Comparison of ENCODE assay signal across 8 cellular contexts in the genomic region with DNA sequence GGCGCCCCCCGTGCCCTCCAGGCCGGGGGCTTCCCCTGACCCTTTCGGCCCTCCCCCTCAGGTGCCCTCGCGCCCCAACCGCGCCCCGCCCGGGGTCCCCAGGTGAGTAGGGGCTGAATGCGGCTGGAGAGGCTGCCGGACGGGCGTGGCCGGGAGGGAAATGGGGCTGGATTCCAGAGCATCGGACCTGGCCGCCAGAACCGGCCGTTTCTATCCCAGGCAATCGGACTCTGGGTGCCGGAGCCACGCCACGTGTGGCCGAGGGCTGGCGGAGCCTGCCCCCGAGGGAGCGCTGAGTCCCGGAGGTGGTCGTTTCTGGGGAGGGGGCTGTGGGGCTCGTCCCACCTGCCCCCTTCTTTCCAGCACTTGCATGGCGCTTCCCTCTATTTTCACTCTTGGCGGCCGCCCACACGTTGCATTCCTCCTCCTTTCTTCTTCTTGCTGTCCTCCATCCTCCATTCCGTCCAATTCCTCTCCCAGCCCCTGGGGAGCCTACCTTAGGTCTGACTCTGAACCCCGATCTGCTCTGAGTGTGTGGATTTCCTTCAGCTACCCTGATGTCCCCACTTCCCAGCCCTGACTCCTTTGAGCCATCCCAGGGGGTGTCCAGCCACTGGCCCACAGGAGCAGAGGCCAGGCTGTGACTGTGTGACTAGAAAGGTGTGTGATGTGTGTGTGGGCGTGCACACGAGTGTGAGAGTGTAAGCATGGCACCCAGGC. TPM values are rescaled to one million over a fixed set of nuclear protein-coding genes. Genes with fewer than 3 reads are reported as not detected.
DNase-seq lines count a peak whose midpoint lies in the region; ATAC-seq, FAIRE-seq and TF ChIP-seq lines count a peak whose summit lies in the region.

No MANE protein-coding gene starts in this region.

- peaks cover 0 to 1% (median 0%) of the 10 kb centered on the region in 3 donors for H3K36me3 ChIP-seq in Peyer's patch
- peaks cover 0 to 6% (median 0%) of the 10 kb centered on the region in 3 donors for H3K36me3 ChIP-seq in esophagus squamous epithelium

- 18 to 27% methylated on average over 16 to 17 of the region's 38 CpGs for WGBS in esophagus squamous epithelium, 2 donors

- H3K4me1 ChIP-seq in Peyer's patch: peaks cover 0 to 15% (median 9%) of the 10 kb centered on the region in 4 donors
- H3K4me1 ChIP-seq in esophagus squamous epithelium: peaks cover 11 to 51% (median 14%) of the 10 kb centered on the region in 3 donors

- H3K9me3 ChIP-seq in Peyer's patch (no peaks in the 10 kb centered on the region), esophagus squamous epithelium (no peaks in the 10 kb centered on the region)

- TF ChIP-seq POLR2A in Peyer's patch (IDR thresholded peaks at IDR 0.05): no peak
- no peak for TF ChIP-seq POLR2A in esophagus squamous epithelium (IDR thresholded peaks at IDR 0.05)

- H3K4me3 ChIP-seq in Peyer's patch (peak overlapping the region; percentile 41 to 59 (median 51)), esophagus squamous epithelium (peak overlapping the region; percentile 46 to 67 (median 56)), skin epidermis (peak overlapping the region; percentile 24 to 55 (median 44))

- no peak for TF ChIP-seq CTCF in Peyer's patch (IDR thresholded peaks at IDR 0.05)
- TF ChIP-seq CTCF in esophagus squamous epithelium (IDR thresholded peaks at IDR 0.05): no peak

- intact Hi-C loops in esophagus squamous epithelium (cut with DNase I) (no loop called here), posterior vena cava (cut with DNase I) (no loop called here)

- ATAC-seq in GM21723 (IDR thresholded peaks at IDR 0.05; ENCODE audit: unreplicated experiment): peak; percentile 20

- peak overlapping the region in 1 of 4 donors; percentile 74 for H3K27ac ChIP-seq in Peyer's patch
- H3K27ac ChIP-seq in esophagus squamous epithelium: peak overlapping the region; percentile 18 to 68 (median 48)
- peak overlapping the region in 13 of 21 experiments; percentile 4 to 79 (median 43) for H3K27ac ChIP-seq in skin epidermis

- DNase-seq in Peyer's patch (no peak), esophagus squamous epithelium (lab: John Stamatoyannopoulos, UW) (no peak), RCC 7860 (ENCODE audit: low spot score) (no peak), cortex of kidney (lab: John Stamatoyannopoulos, UW) (no peak), posterior vena cava (ENCODE audit: low spot score) (no peak)
- no peak for DNase-seq in stimulated activated CD4-positive, alpha-beta T cell treated with anti-CD3 and anti-CD28 coated beads, Interleukin-4, amount 100 ng/mL, for 24 hours

- H3K27me3 ChIP-seq in Peyer's patch (no peaks in the 10 kb centered on the region), esophagus squamous epithelium (no peaks in the 10 kb centered on the region)

- FAIRE-seq in RCC 7860 (lab: Jason Lieb, UNC): no peak

RNA-seq across cellular contexts. Expression of a gene that starts 24.8 kb away (rescaled TPM):
- total RNA-seq in Peyer's patch (10 to 100 TPM; 45.7 to 96.7 (median 92.5) TPM), esophagus squamous epithelium (10 to 100 TPM; 76.1 to 92.0 (median 89.2) TPM), posterior vena cava (100 to 1,000 TPM; 123 to 130 TPM)

RNA-seq across cellular contexts. Expression of a gene that starts 25.1 kb away (rescaled TPM):
- 10 to 100 TPM; 18.3 to 27.2 (median 23.5) TPM for total RNA-seq in Peyer's patch
- total RNA-seq in esophagus squamous epithelium: 10 to 100 TPM; 15.2 to 28.2 (median 17.5) TPM
- total RNA-seq in posterior vena cava: 10 to 100 TPM; 11.5 to 16.7 TPM

RNA-seq across cellular contexts. Expression of a gene that starts 47.8 kb away (rescaled TPM):
- total RNA-seq in Peyer's patch (10 to 100 TPM; 14.5 to 85.8 (median 54.4) TPM), esophagus squamous epithelium (1 to 10 TPM; 1.3 to 9.7 (median 1.6) TPM), posterior vena cava (10 to 100 TPM; 19.0 to 46.5 TPM)

RNA-seq across cellular contexts. Expression of a gene that starts 59.6 kb away (rescaled TPM):
- total RNA-seq in Peyer's patch (100 to 1,000 TPM in 2 of 4 donors, 10 to 100 TPM in 2; 52.2 to 144 (median 95.3) TPM), esophagus squamous epithelium (10 to 100 TPM; 31.0 to 74.6 (median 43.7) TPM), posterior vena cava (10 to 100 TPM; 88.3 to 99.4 TPM)
